Comparison of ENCODE assay signal across 21 cellular contexts in genomic region chr16:87762620-87763019, GRCh38. TPM values are rescaled to one million over a fixed set of nuclear protein-coding genes. Genes with fewer than 3 reads are reported as not detected.
DNase-seq lines count a peak whose midpoint lies in the region; ATAC-seq and TF ChIP-seq lines count a peak whose summit lies in the region.
"Had no signal": no experiment of that assay in that cellular context is flagged by ENCODE, and none has a peak within 500 bp of the region (broad histone marks: within the 10 kb centered on the region; RNA-seq: fewer than 3 reads in every experiment).

No MANE protein-coding gene starts in this region.

- TF ChIP-seq POLR2A in upper lobe of left lung (IDR thresholded peaks at IDR 0.05), result no peak

- peaks cover 82% of the 10 kb centered on the region for H3K79me2 ChIP-seq in GM23338 (replicated peaks; ENCODE audit: insufficient read depth)

- TF ChIP-seq EP300 in upper lobe of left lung (IDR thresholded peaks at IDR 0.05), result no peak

- H3K27me3 ChIP-seq in GM23338 (ENCODE audit: insufficient read depth) (no peaks in the 10 kb centered on the region), upper lobe of left lung (no peaks in the 10 kb centered on the region)
- H3K27me3 ChIP-seq: BLaER1, hepatocyte, thyroid gland had no signal

- no peak for TF ChIP-seq CTCF in GM23338 (conservative IDR thresholded peaks at IDR 0.05; ENCODE audit: low read depth in 2 of 2)
- TF ChIP-seq CTCF in upper lobe of left lung (IDR thresholded peaks at IDR 0.05), result no peak
- no peak for TF ChIP-seq CTCF in CD14-positive monocyte (IDR thresholded peaks at IDR 0.05)

- H2AFZ ChIP-seq in GM23338, result no peak overlapping the region
- H2AFZ ChIP-seq: hepatocyte, PC-9 had no signal

- H3K4me3 ChIP-seq in GM23338 (no peak overlapping the region), upper lobe of left lung (no peak overlapping the region)
- H3K4me3 ChIP-seq: BLaER1, hepatocyte, PC-9, thyroid gland had no signal

- peaks cover 36% of the 10 kb centered on the region for H3K36me3 Mint-ChIP-seq in T-helper 1 cell treated with Interleukin-12 subunit alpha and Interleukin-12 subunit beta and Interleukin-4 antibody, amounts not matched to agents 30 μg/mL and 1 μg/mL, for 36 hours (ENCODE audit: low read depth)
- H3K36me3 Mint-ChIP-seq in GM23338 (ENCODE audit: low read depth) (peaks cover 61% of the 10 kb centered on the region), CD14-positive monocyte (peaks cover 43 to 59% of the 10 kb centered on the region in 2 donors)
- H3K36me3 Mint-ChIP-seq in activated T-helper 1 cell treated with anti-CD3 and anti-CD28 coated beads, Interleukin-12 subunit alpha, Interleukin-12 subunit beta, Interleukin-2, Interleukin-4 antibody, amounts not matched to agents 30 ng/mL and 10 ng/mL and 1 ng/mL, durations not matched to agents 14 hours and 24 hours and 36 hours (ENCODE audit: low read depth), result peaks cover 38% of the 10 kb centered on the region
- H3K36me3 Mint-ChIP-seq in natural killer cell treated with Interleukin-12 subunit alpha and Interleukin-12 subunit beta and Interleukin-15 and Interleukin-18, amount 100 ng/mL, for 72 hours, result peaks cover 19% of the 10 kb centered on the region

- H3K9me3 ChIP-seq in upper lobe of left lung, result no peaks in the 10 kb centered on the region
- H3K9me3 ChIP-seq: BLaER1, SK-N-SH, thyroid gland had no signal

- H3K4me2 ChIP-seq in GM23338, result no peak overlapping the region
- H3K4me2 ChIP-seq: BLaER1, hepatocyte, PC-9, SK-N-SH had no signal

- H3K4me3 Mint-ChIP-seq in T-helper 1 cell treated with Interleukin-12 subunit alpha and Interleukin-12 subunit beta and Interleukin-4 antibody, amounts not matched to agents 30 μg/mL and 1 μg/mL, for 36 hours, result peak overlapping the region; percentile 16
- H3K4me3 Mint-ChIP-seq in GM23338 (peak overlapping the region; percentile 22; the same call in 1 of the 3 replicates), CD14-positive monocyte (no peak overlapping the region)
- H3K4me3 Mint-ChIP-seq in activated T-helper 1 cell treated with anti-CD3 and anti-CD28 coated beads, Interleukin-12 subunit alpha, Interleukin-12 subunit beta, Interleukin-2, Interleukin-4 antibody, amounts not matched to agents 30 ng/mL and 10 ng/mL and 1 ng/mL, durations not matched to agents 14 hours and 24 hours and 36 hours, result peak overlapping the region; percentile 12
- peak overlapping the region; percentile 84 for H3K4me3 Mint-ChIP-seq in natural killer cell treated with Interleukin-12 subunit alpha and Interleukin-12 subunit beta and Interleukin-15 and Interleukin-18, amount 100 ng/mL, for 72 hours
- H3K4me3 Mint-ChIP-seq: HFFc6 had no signal

- no peaks in the 10 kb centered on the region for H3K27me3 Mint-ChIP-seq in T-helper 1 cell treated with Interleukin-12 subunit alpha and Interleukin-12 subunit beta and Interleukin-4 antibody, amounts not matched to agents 30 μg/mL and 1 μg/mL, for 36 hours (ENCODE audit: low read depth)
- H3K27me3 Mint-ChIP-seq in GM23338 (ENCODE audit: insufficient read depth, low read depth, poor library complexity) (peaks cover 5% of the 10 kb centered on the region), CD14-positive monocyte (ENCODE audit: low read depth in 3 of 3) (peaks cover 0 to 1% (median 0%) of the 10 kb centered on the region in 3 donors)
- H3K27me3 Mint-ChIP-seq in activated T-helper 1 cell treated with anti-CD3 and anti-CD28 coated beads, Interleukin-12 subunit alpha, Interleukin-12 subunit beta, Interleukin-2, Interleukin-4 antibody, amounts not matched to agents 30 ng/mL and 10 ng/mL and 1 ng/mL, durations not matched to agents 14 hours and 24 hours and 36 hours (ENCODE audit: insufficient read depth), result no peaks in the 10 kb centered on the region
- no peaks in the 10 kb centered on the region for H3K27me3 Mint-ChIP-seq in natural killer cell treated with Interleukin-12 subunit alpha and Interleukin-12 subunit beta and Interleukin-15 and Interleukin-18, amount 100 ng/mL, for 72 hours

- no peak overlapping the region for H3K27ac Mint-ChIP-seq in T-helper 1 cell treated with Interleukin-12 subunit alpha and Interleukin-12 subunit beta and Interleukin-4 antibody, amounts not matched to agents 30 μg/mL and 1 μg/mL, for 36 hours
- H3K27ac Mint-ChIP-seq in GM23338 (no peak overlapping the region), CD14-positive monocyte (peak overlapping the region in 1 of 7 donors; percentile 22)
- peak overlapping the region; percentile 42 for H3K27ac Mint-ChIP-seq in activated T-helper 1 cell treated with anti-CD3 and anti-CD28 coated beads, Interleukin-12 subunit alpha, Interleukin-12 subunit beta, Interleukin-2, Interleukin-4 antibody, amounts not matched to agents 30 ng/mL and 10 ng/mL and 1 ng/mL, durations not matched to agents 14 hours and 24 hours and 36 hours
- peak overlapping the region; percentile 68 to 95 for H3K27ac Mint-ChIP-seq in natural killer cell treated with Interleukin-12 subunit alpha and Interleukin-12 subunit beta and Interleukin-15 and Interleukin-18, amount 100 ng/mL, for 72 hours
- H3K27ac Mint-ChIP-seq: HFFc6 had no signal

- H3K27ac ChIP-seq in GM23338 (ENCODE audit: low read depth) (no peak overlapping the region), upper lobe of left lung (no peak overlapping the region)
- H3K27ac ChIP-seq: BLaER1, hepatocyte, PC-9, thyroid gland had no signal

- DNase-seq in T-helper 1 cell, result no peak
- DNase-seq in GM23338 (ENCODE audit: low spot score), result no peak
- DNase-seq in activated T-helper 1 cell treated with anti-CD3 and anti-CD28 coated beads, Interleukin-12 subunit alpha, Interleukin-12 subunit beta, Interleukin-2, Interleukin-4 antibody, amounts not matched to agents 30 ng/mL and 10 ng/mL and 1 ng/mL, durations not matched to agents 14 hours and 24 hours and 36 hours (ENCODE audit: low spot score), result no peak
- DNase-seq in natural killer cell treated with Interleukin-12 subunit alpha and Interleukin-12 subunit beta and Interleukin-15 and Interleukin-18, amount 100 ng/mL, for 72 hours (ENCODE audit: low spot score), result no peak
- no peak for DNase-seq in upper lobe of left lung
- DNase-seq in CD14-positive monocyte (ENCODE audit: low spot score), result no peak
- DNase-seq in DMS79 treated with DMSO at 0.1 percent for 48 hours (lab: John Stamatoyannopoulos, UW), result no peak
- DNase-seq: 8988T; HFFc6; kidney; midbrain; NCI-H2029 treated with DMSO at 0.1 percent for 48 hours; NCI-H69; occipital lobe; PC-9; SK-N-SH; stimulated activated CD4-positive, alpha-beta T cell treated with anti-CD3 and anti-CD28 coated beads, Interleukin-2, amount 100 ng/mL, for 48 hours had no signal

- WGBS in upper lobe of left lung, 2 donors, result 89 to 90% methylated on average over 9 of the region's 9 CpGs

- H4K20me1 ChIP-seq in GM23338 (replicated peaks; ENCODE audit: insufficient read depth), result peaks cover 41% of the 10 kb centered on the region

- peaks cover 5% of the 10 kb centered on the region for H3K4me1 ChIP-seq in GM23338 (ENCODE audit: insufficient read depth)
- H3K4me1 ChIP-seq in upper lobe of left lung, result peaks cover 13 to 26% (median 18%) of the 10 kb centered on the region in 4 donors

- H3K36me3 ChIP-seq in GM23338 (ENCODE audit: insufficient read depth) (peaks cover 23% of the 10 kb centered on the region), upper lobe of left lung (peaks cover 0 to 60% (median 28%) of the 10 kb centered on the region in 4 donors)

- no peaks in the 10 kb centered on the region for H3K9me3 Mint-ChIP-seq in T-helper 1 cell treated with Interleukin-12 subunit alpha and Interleukin-12 subunit beta and Interleukin-4 antibody, amounts not matched to agents 30 μg/mL and 1 μg/mL, for 36 hours
- H3K9me3 Mint-ChIP-seq in GM23338, result peaks cover 2% of the 10 kb centered on the region; the same call in 1 of the 3 replicates
- H3K9me3 Mint-ChIP-seq in activated T-helper 1 cell treated with anti-CD3 and anti-CD28 coated beads, Interleukin-12 subunit alpha, Interleukin-12 subunit beta, Interleukin-2, Interleukin-4 antibody, amounts not matched to agents 30 ng/mL and 10 ng/mL and 1 ng/mL, durations not matched to agents 14 hours and 24 hours and 36 hours, result no peaks in the 10 kb centered on the region
- H3K9me3 Mint-ChIP-seq in natural killer cell treated with Interleukin-12 subunit alpha and Interleukin-12 subunit beta and Interleukin-15 and Interleukin-18, amount 100 ng/mL, for 72 hours, result no peaks in the 10 kb centered on the region
- H3K9me3 Mint-ChIP-seq in CD14-positive monocyte, result peaks cover 0 to 2% (median 0%) of the 10 kb centered on the region in 7 donors
- H3K9me3 Mint-ChIP-seq: HFFc6 had no signal

- ATAC-seq in GM23338 (no peak), upper lobe of left lung (ENCODE audit: low FRiP score in 2 of 2) (no peak)
- ATAC-seq in natural killer cell treated with Interleukin-12 subunit alpha and Interleukin-12 subunit beta and Interleukin-15 and Interleukin-18, amount 100 ng/mL, for 72 hours, result no peak

- H3F3A ChIP-seq in GM23338 (replicated peaks; ENCODE audit: low read depth), result 0 out of 2 replicates have a peak, but pooled peaks cover 13% of the 10 kb centered on the region

- no peaks in the 10 kb centered on the region for H3K9me2 ChIP-seq in GM23338 (ENCODE audit: insufficient read depth)
- H3K9me2 ChIP-seq: SK-N-SH had no signal

- intact Hi-C loops in activated T-helper 1 cell treated with anti-CD3 and anti-CD28 coated beads, Interleukin-12 subunit alpha, Interleukin-12 subunit beta, Interleukin-2, Interleukin-4 antibody, amounts not matched to agents 30 ng/mL and 10 ng/mL and 1 ng/mL, durations not matched to agents 14 hours and 24 hours and 36 hours (cut with micrococcal nuclease), result loop anchor here (10.0 kb wide), 1 partner anchor 1208 kb away; the partner anchor contains the start of gene MTHFSD
- intact Hi-C loops in CD14-positive monocyte (cut with micrococcal nuclease), result no loop called here

- peaks cover 29% of the 10 kb centered on the region for H3K4me1 Mint-ChIP-seq in T-helper 1 cell treated with Interleukin-12 subunit alpha and Interleukin-12 subunit beta and Interleukin-4 antibody, amounts not matched to agents 30 μg/mL and 1 μg/mL, for 36 hours (ENCODE audit: low read depth)
- H3K4me1 Mint-ChIP-seq in GM23338 (peaks cover 6% of the 10 kb centered on the region; the same call in 2 of the 3 replicates), CD14-positive monocyte (peaks cover 22% of the 10 kb centered on the region)
- H3K4me1 Mint-ChIP-seq in activated T-helper 1 cell treated with anti-CD3 and anti-CD28 coated beads, Interleukin-12 subunit alpha, Interleukin-12 subunit beta, Interleukin-2, Interleukin-4 antibody, amounts not matched to agents 30 ng/mL and 10 ng/mL and 1 ng/mL, durations not matched to agents 14 hours and 24 hours and 36 hours (ENCODE audit: low read depth), result peaks cover 25% of the 10 kb centered on the region
- H3K4me1 Mint-ChIP-seq in natural killer cell treated with Interleukin-12 subunit alpha and Interleukin-12 subunit beta and Interleukin-15 and Interleukin-18, amount 100 ng/mL, for 72 hours (ENCODE audit: low read depth in 2 of 2), result peaks cover 39 to 43% of the 10 kb centered on the region in 2 donors

RNA-seq across cellular contexts. Expression of gene KLHDC4, which starts 3.2 kb away (rescaled TPM):
- total RNA-seq in GM23338 (2014; rRNA removed; shearing (Covaris generic)), result 36.5 and 41.1 TPM in 2 replicates
- 23.0 and 25.2 TPM in 2 replicates for polyA plus RNA-seq in GM23338 (2016; fragmentation: Nextera tagmentation; extraction: Ambion mirVana)
- total RNA-seq in activated T-helper 1 cell treated with anti-CD3 and anti-CD28 coated beads, Interleukin-12 subunit alpha, Interleukin-12 subunit beta, Interleukin-2, Interleukin-4 antibody, amounts not matched to agents 30 ng/mL and 10 ng/mL and 1 ng/mL, durations not matched to agents 14 hours and 24 hours and 36 hours, result 85.6 and 93.7 TPM in 2 replicates
- 100 to 1,000 TPM in 1 of 2 donors, 10 to 100 TPM in 1; 71.0 to 188 TPM for total RNA-seq in natural killer cell treated with Interleukin-12 subunit alpha and Interleukin-12 subunit beta and Interleukin-15 and Interleukin-18, amount 100 ng/mL, for 72 hours
- total RNA-seq in upper lobe of left lung, result 100 to 1,000 TPM in 2 of 6 donors, 10 to 100 TPM in 4; 30.7 to 248 (median 37.5) TPM
- polyA plus RNA-seq in CD14-positive monocyte, result 10 to 100 TPM; 11.2 to 12.6 TPM

Comparison
In these comparisons a context has a peak if more than half of its experiments do, and no peak if none do; other contexts are left out.
1. H3K27ac Mint-ChIP-seq: peak in activated T-helper 1 cell treated with anti-CD3 and anti-CD28 coated beads, Interleukin-12 subunit alpha, Interleukin-12 subunit beta, Interleukin-2, Interleukin-4 antibody, amounts not matched to agents 30 ng/mL and 10 ng/mL and 1 ng/mL, durations not matched to agents 14 hours and 24 hours and 36 hours (single experiment) and natural killer cell treated with Interleukin-12 subunit alpha and Interleukin-12 subunit beta and Interleukin-15 and Interleukin-18, amount 100 ng/mL, for 72 hours (2 of 2); none in T-helper 1 cell treated with Interleukin-12 subunit alpha and Interleukin-12 subunit beta and Interleukin-4 antibody, amounts not matched to agents 30 μg/mL and 1 μg/mL, for 36 hours (single experiment) and GM23338 (single experiment).
2. H3K4me3 Mint-ChIP-seq: peak in T-helper 1 cell treated with Interleukin-12 subunit alpha and Interleukin-12 subunit beta and Interleukin-4 antibody, amounts not matched to agents 30 μg/mL and 1 μg/mL, for 36 hours (single experiment), GM23338 (single experiment), activated T-helper 1 cell treated with anti-CD3 and anti-CD28 coated beads, Interleukin-12 subunit alpha, Interleukin-12 subunit beta, Interleukin-2, Interleukin-4 antibody, amounts not matched to agents 30 ng/mL and 10 ng/mL and 1 ng/mL, durations not matched to agents 14 hours and 24 hours and 36 hours (single experiment) and natural killer cell treated with Interleukin-12 subunit alpha and Interleukin-12 subunit beta and Interleukin-15 and Interleukin-18, amount 100 ng/mL, for 72 hours (single experiment); none in CD14-positive monocyte (0 of 2).